34 cellular contexts compared by ENCODE assay signal in the genomic region with DNA sequence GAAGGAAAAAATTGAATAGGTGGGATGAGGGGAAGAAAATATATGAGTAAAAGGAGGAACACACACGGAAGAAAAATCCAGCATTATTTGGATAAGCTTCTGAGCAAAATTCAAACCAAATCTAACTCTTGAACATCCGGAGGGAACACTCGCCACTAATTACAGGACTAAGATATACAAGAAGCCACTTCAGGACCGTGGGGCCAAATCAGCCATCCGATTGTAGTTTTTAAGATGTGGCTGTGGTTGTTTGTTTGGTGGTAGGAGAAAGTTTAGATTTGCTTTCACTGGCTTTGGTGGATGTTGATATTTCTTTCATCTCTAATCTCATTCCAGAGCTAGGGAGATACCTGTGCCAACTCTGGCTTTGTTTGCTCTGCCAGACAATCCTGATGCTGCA.
"Had no signal": no experiment of that assay in that cellular context is flagged by ENCODE, and none has a peak within 500 bp of the region (broad histone marks: within the 10 kb centered on the region; RNA-seq: fewer than 3 reads in every experiment).

No MANE protein-coding gene starts in this region.

- H3K27me3 ChIP-seq: cardiac muscle cell, Peyer's patch had no signal

- DNase-seq: activated CD4-positive, alpha-beta memory T cell treated with anti-CD3 and anti-CD28 coated beads, Interleukin-2, amount 10 ng/mL, durations not matched to agents 7 days and 5 days; activated CD4-positive, alpha-beta T cell treated with anti-CD3 and anti-CD28 coated beads for 1 hour; activated CD4-positive, alpha-beta T cell treated with anti-CD3 and anti-CD28 coated beads for 48 hours; activated CD4-positive, CD25-positive, alpha-beta regulatory T cell; activated effector memory CD4-positive, alpha-beta T cell treated with anti-CD3 and anti-CD28 coated beads, Interleukin-2, amount 50 U/mL, for 16 hours; activated naive CD4-positive, alpha-beta T cell; activated naive CD4-positive, alpha-beta T cell treated with anti-CD3 and anti-CD28 coated beads, Interleukin-2, amount 50 U/mL, for 16 hours; activated naive CD8-positive, alpha-beta T cell treated with anti-CD3 and anti-CD28 coated beads for 36 hours; activated T-cell treated with anti-CD3 and anti-CD28 coated beads, Interleukin-2, amount 50 U/mL, for 1 hour; activated T-cell treated with anti-CD3 and anti-CD28 coated beads, Interleukin-2, amount 50 U/mL, for 72 hours; amniotic stem cell; aorta; Karpas-422; KBM-7; NCI-H1105; NCI-H1417 treated with DMSO at 0.1 percent for 48 hours; NCI-H1930; NCI-H2081 treated with DMSO at 0.1 percent for 48 hours; NCI-H510A; NCI-H526; NCI-H748 treated with DMSO at 0.1 percent for 48 hours; NK-92 treated with Interleukin-12 subunit alpha and Interleukin-12 subunit beta, amount 100 ng/mL, for 24 hours; PC-3; Peyer's patch; RPMI8226; SHP77 treated with DMSO at 0.1 percent for 48 hours; SW 1271; T-helper 1 cell; T-helper 2 cell; T-helper 9 cell; WERI-Rb-1 had no signal

- H3K4me3 ChIP-seq: cardiac muscle cell, Peyer's patch had no signal

- ATAC-seq: activated T-cell treated with anti-CD3 and anti-CD28 coated beads, Interleukin-2, amount 50 U/mL, for 72 hours; activated T-helper 17 cell treated with anti-CD3 and anti-CD28 coated beads, Interleukin-2, amount 50 U/mL, for 72 hours; PC-3; SK-N-SH treated with all-trans-retinoic acid at 6 μM for 48 hours had no signal

- H3K36me3 ChIP-seq: cardiac muscle cell, Peyer's patch, WERI-Rb-1 had no signal

- H3K4me1 ChIP-seq: Peyer's patch had no signal

- H3K27ac ChIP-seq: cardiac muscle cell, Peyer's patch, WERI-Rb-1 had no signal

- H3K9me3 ChIP-seq: Peyer's patch had no signal
